In genomic region chr20:57460781-57461465, GRCh38 we compare ENCODE assay signal across 18 cellular contexts.
"Had no signal": no experiment of that assay in that cellular context is flagged by ENCODE, and none has a peak within 500 bp of the region (broad histone marks: within the 10 kb centered on the region; RNA-seq: fewer than 3 reads in every experiment).

No MANE protein-coding gene starts in this region.

- H3K27ac ChIP-seq: body of pancreas, colonic mucosa, foreskin keratinocyte, pancreas had no signal

- H3K4me2 ChIP-seq: smooth muscle cell had no signal

- H3K9me3 Mint-ChIP-seq: activated CD4-positive, alpha-beta memory T cell treated with anti-CD3 and anti-CD28 coated beads for 36 hours; activated T-helper 17 cell treated with anti-CD3 and anti-CD28 coated beads, Interleukin-2, amount 50 U/mL, for 72 hours; memory B cell; neural crest cell; stimulated activated effector memory CD8-positive, alpha-beta T cell treated with anti-CD3 and anti-CD28 coated beads, Interleukin-12 subunit alpha, Interleukin-12 subunit beta, amount 100 ng/mL, for 72 hours had no signal

- H3K4me3 ChIP-seq: body of pancreas, colonic mucosa, left lung, pancreas, smooth muscle cell had no signal

- H3K27me3 Mint-ChIP-seq: activated CD4-positive, alpha-beta memory T cell treated with anti-CD3 and anti-CD28 coated beads for 36 hours; activated T-helper 17 cell treated with anti-CD3 and anti-CD28 coated beads, Interleukin-2, amount 50 U/mL, for 72 hours; memory B cell had no signal

- H3K4me1 Mint-ChIP-seq: activated CD8-positive, alpha-beta memory T cell treated with anti-CD3 and anti-CD28 coated beads, Interleukin-2, amount 10 ng/mL, durations not matched to agents 7 days and 5 days; activated T-helper 17 cell treated with anti-CD3 and anti-CD28 coated beads, Interleukin-2, amount 50 U/mL, for 72 hours; endodermal cell; stimulated activated effector memory CD8-positive, alpha-beta T cell treated with anti-CD3 and anti-CD28 coated beads, Interleukin-12 subunit alpha, Interleukin-12 subunit beta, amount 100 ng/mL, for 72 hours had no signal

- ATAC-seq: activated CD8-positive, alpha-beta memory T cell treated with anti-CD3 and anti-CD28 coated beads, Interleukin-2, amount 10 ng/mL, durations not matched to agents 7 days and 5 days; activated T-helper 17 cell treated with anti-CD3 and anti-CD28 coated beads, Interleukin-2, amount 50 U/mL, for 72 hours; body of pancreas; foreskin keratinocyte; left lung; pancreas; sciatic nerve; stimulated activated effector memory CD8-positive, alpha-beta T cell treated with anti-CD3 and anti-CD28 coated beads, Interleukin-12 subunit alpha, Interleukin-12 subunit beta, amount 100 ng/mL, for 72 hours had no signal

- H3K4me1 ChIP-seq: body of pancreas, colonic mucosa, foreskin keratinocyte, pancreas had no signal

- DNase-seq: activated CD4-positive, alpha-beta memory T cell treated with anti-CD3 and anti-CD28 coated beads for 36 hours; activated CD8-positive, alpha-beta memory T cell treated with anti-CD3 and anti-CD28 coated beads, Interleukin-2, amount 10 ng/mL, durations not matched to agents 7 days and 5 days; activated naive CD4-positive, alpha-beta T cell; body of pancreas; central memory CD4-positive, alpha-beta T cell; colonic mucosa; endodermal cell; foreskin keratinocyte; left lung; pancreas; stimulated activated CD4-positive, alpha-beta T cell treated with anti-CD3 and anti-CD28 coated beads, Interleukin-4, amount 100 ng/mL, for 24 hours; T1000 had no signal

- H3K4me3 Mint-ChIP-seq: activated CD4-positive, alpha-beta memory T cell treated with anti-CD3 and anti-CD28 coated beads for 36 hours; activated CD8-positive, alpha-beta memory T cell treated with anti-CD3 and anti-CD28 coated beads, Interleukin-2, amount 10 ng/mL, durations not matched to agents 7 days and 5 days; activated T-helper 17 cell treated with anti-CD3 and anti-CD28 coated beads, Interleukin-2, amount 50 U/mL, for 72 hours; endodermal cell; memory B cell; neural crest cell; stimulated activated effector memory CD8-positive, alpha-beta T cell treated with anti-CD3 and anti-CD28 coated beads, Interleukin-12 subunit alpha, Interleukin-12 subunit beta, amount 100 ng/mL, for 72 hours had no signal

- H3K27me3 ChIP-seq: body of pancreas, colonic mucosa, left lung, pancreas had no signal

- H3K36me3 ChIP-seq: colonic mucosa, left lung, pancreas had no signal

- H3K9me3 ChIP-seq: body of pancreas, colonic mucosa, left lung, pancreas had no signal

- H3K27ac Mint-ChIP-seq: activated CD4-positive, alpha-beta memory T cell treated with anti-CD3 and anti-CD28 coated beads for 36 hours; activated CD8-positive, alpha-beta memory T cell treated with anti-CD3 and anti-CD28 coated beads, Interleukin-2, amount 10 ng/mL, durations not matched to agents 7 days and 5 days; activated T-helper 17 cell treated with anti-CD3 and anti-CD28 coated beads, Interleukin-2, amount 50 U/mL, for 72 hours; endodermal cell; memory B cell; stimulated activated effector memory CD8-positive, alpha-beta T cell treated with anti-CD3 and anti-CD28 coated beads, Interleukin-12 subunit alpha, Interleukin-12 subunit beta, amount 100 ng/mL, for 72 hours had no signal
